6 cellular contexts compared by ENCODE assay signal in genomic region chr4:143940708-143941107, GRCh38. TPM values are rescaled to one million over a fixed set of nuclear protein-coding genes. Genes with fewer than 3 reads are reported as not detected.
"Had no signal": no experiment of that assay in that cellular context is flagged by ENCODE, and none has a peak within 500 bp of the region (broad histone marks: within the 10 kb centered on the region; RNA-seq: fewer than 3 reads in every experiment).

No MANE protein-coding gene starts in this region.

RNA-seq across cellular contexts. Expression of gene GYPE, which starts 35.3 kb away (rescaled TPM):
- total RNA-seq: LHCN-M2, MCF 10A, OCI-LY7, PC-9, RPMI7951, SJCRH30 had no signal
